1 cellular context compared by ENCODE assay signal in genomic region chr2:172253190-172254052, GRCh38.
TF ChIP-seq lines count a peak whose summit lies in the region.

No MANE protein-coding gene starts in this region.

TF ChIP-seq in K562, 482 proteins besides CTCF, POLR2A, EP300 and RAD21 (continued from another document):
- peak; percentile 99 for TF ChIP-seq JUND (IDR thresholded peaks at IDR 0.05; ENCODE audit: borderline replicate concordance, low read depth, low read length)
- TF ChIP-seq JUND (tag; IDR thresholded peaks at IDR 0.05; ENCODE audit: borderline replicate concordance, low read depth, low read length), result peak; percentile 99
- no peak for TF ChIP-seq PHTF2 (CRISPR knock-in tag; IDR thresholded peaks at IDR 0.05)
- no peak for TF ChIP-seq THAP7 (CRISPR knock-in tag; IDR thresholded peaks at IDR 0.05)
- TF ChIP-seq NR4A1 (CRISPR knock-in tag; IDR thresholded peaks at IDR 0.05), result no peak
- TF ChIP-seq NR4A1 (tag; IDR thresholded peaks at IDR 0.05), result no peak
- no peak for TF ChIP-seq TEAD4 (IDR thresholded peaks at IDR 0.05; ENCODE audit: low read length)
- TF ChIP-seq TEAD4 (CRISPR knock-in tag; IDR thresholded peaks at IDR 0.05; ENCODE audit: borderline replicate concordance), result no peak
- TF ChIP-seq PKNOX1 (IDR thresholded peaks at IDR 0.05), result 0 out of 2 replicates have a peak, but pooled peaks have one; percentile 8
- TF ChIP-seq ZBTB12 (CRISPR knock-in tag; IDR thresholded peaks at IDR 0.05), result no peak
- no peak for TF ChIP-seq TGIF2 (CRISPR knock-in tag; IDR thresholded peaks at IDR 0.05)
- no peak for TF ChIP-seq U2AF1 (optimal IDR thresholded peaks at IDR 0.05; ENCODE audit: low read depth, low read length)
- TF ChIP-seq ZBTB7A (IDR thresholded peaks at IDR 0.05; ENCODE audit: borderline replicate concordance, control insufficient read depth, low read depth, low read length), result no peak
- no peak for TF ChIP-seq HNRNPH1 (optimal IDR thresholded peaks at IDR 0.05; ENCODE audit: low read depth, low read length)
- TF ChIP-seq LCOR (CRISPR knock-in tag; IDR thresholded peaks at IDR 0.05), result peak; percentile 57; the same call in 1 of the 2 replicates
- no peak for TF ChIP-seq ZNF511 (CRISPR knock-in tag; IDR thresholded peaks at IDR 0.05)
- no peak for TF ChIP-seq NFRKB (IDR thresholded peaks at IDR 0.05; ENCODE audit: low read depth)
- no peak for TF ChIP-seq NKRF (IDR thresholded peaks at IDR 0.05; ENCODE audit: borderline replicate concordance)
- TF ChIP-seq DACH1 (IDR thresholded peaks at IDR 0.05; ENCODE audit: partially characterized antibody), result no peak
- no peak for TF ChIP-seq ZNF324 (CRISPR knock-in tag; IDR thresholded peaks at IDR 0.05)
- 0 out of 2 replicates have a peak, but pooled peaks have one; percentile 28 for TF ChIP-seq GABPA (tag; conservative IDR thresholded peaks at IDR 0.05; ENCODE audit: low read depth)
- peak; percentile 40; the same call in 1 of the 2 replicates for TF ChIP-seq ATF7 (IDR thresholded peaks at IDR 0.05)
- no peak for TF ChIP-seq ZEB2 (IDR thresholded peaks at IDR 0.05)
- TF ChIP-seq PTBP1 (IDR thresholded peaks at IDR 0.05; ENCODE audit: low read depth, low read length), result no peak
- TF ChIP-seq CREM (IDR thresholded peaks at IDR 0.05; ENCODE audit: low read depth), result peak; percentile 73
- no peak for TF ChIP-seq MTF1 (CRISPR knock-in tag; IDR thresholded peaks at IDR 0.05; ENCODE audit: borderline replicate concordance)
- peak; percentile 72; the same call in 1 of the 2 replicates for TF ChIP-seq ZBTB17 (CRISPR knock-in tag; IDR thresholded peaks at IDR 0.05)
- no peak for TF ChIP-seq NCOA2 (IDR thresholded peaks at IDR 0.05; ENCODE audit: partially characterized antibody in 2 of 2)
- TF ChIP-seq ZNF146 (CRISPR knock-in tag; IDR thresholded peaks at IDR 0.05; ENCODE audit: unreplicated experiment), result no peak
- no peak for TF ChIP-seq HSF4 (CRISPR knock-in tag; IDR thresholded peaks at IDR 0.05; ENCODE audit: borderline replicate concordance)
- TF ChIP-seq ATF2 (CRISPR knock-in tag; IDR thresholded peaks at IDR 0.05), result no peak
- TF ChIP-seq ZFX (CRISPR knock-in tag; IDR thresholded peaks at IDR 0.05), result no peak
- no peak for TF ChIP-seq PPARD (CRISPR knock-in tag; IDR thresholded peaks at IDR 0.05)
- TF ChIP-seq ZC3H11A (IDR thresholded peaks at IDR 0.05; ENCODE audit: low read depth, low read length), result no peak
- no peak for TF ChIP-seq DEAF1 (CRISPR knock-in tag; IDR thresholded peaks at IDR 0.05)
- no peak for TF ChIP-seq ZNF263 (CRISPR knock-in tag; IDR thresholded peaks at IDR 0.05; ENCODE audit: borderline replicate concordance)
- TF ChIP-seq ZNF274 (IDR thresholded peaks at IDR 0.05; ENCODE audit: borderline replicate concordance, low read depth, low read length), result no peak
- TF ChIP-seq ZBED1 (IDR thresholded peaks at IDR 0.05), result no peak
- 0 out of 2 replicates have a peak, but pooled peaks have one; percentile 35 for TF ChIP-seq SMAD4 (CRISPR knock-in tag; conservative IDR thresholded peaks at IDR 0.05)
- TF ChIP-seq ETV1 (tag; conservative IDR thresholded peaks at IDR 0.05; ENCODE audit: low read depth), result peak; percentile 69
- TF ChIP-seq FOXK1 (CRISPR knock-in tag; IDR thresholded peaks at IDR 0.05; ENCODE audit: borderline replicate concordance), result no peak
- TF ChIP-seq ZNF175 (CRISPR knock-in tag; IDR thresholded peaks at IDR 0.05; ENCODE audit: low read depth), result peak; percentile 90
TF ChIP-seq in K562: peak in this region for 31.
